16 cellular contexts compared by ENCODE assay signal in genomic region chr11:19918302-19919049, GRCh38.
A peak's percentile ranks its signal among the peaks of the same experiment; 100 is the strongest.
DNase-seq lines count a peak whose midpoint lies in the region; ATAC-seq and TF ChIP-seq lines count a peak whose summit lies in the region.
"Had no signal": no experiment of that assay in that cellular context is flagged by ENCODE, and none has a peak within 500 bp of the region (broad histone marks: within the 10 kb centered on the region; RNA-seq: fewer than 3 reads in every experiment).

No MANE protein-coding gene starts in this region.

- 92% methylated on average over 5 of the region's 5 CpGs for WGBS in transverse colon (ENCODE audit: low coverage in 1 of 2), 2 donors
- 93% methylated on average over 5 of the region's 5 CpGs for WGBS in hepatocyte (ENCODE audit: low lambda C conversion rate, missing lambda C conversion rate)

- no peaks in the 10 kb centered on the region for H3K9me3 ChIP-seq in PC-3 (ENCODE audit: low read length)
- H3K9me3 ChIP-seq in transverse colon, result no peaks in the 10 kb centered on the region
- H3K9me3 ChIP-seq in hepatocyte (ENCODE audit: low read depth), result no peaks in the 10 kb centered on the region

- no peak overlapping the region for H2AFZ ChIP-seq in PC-3 (ENCODE audit: low read length)
- H2AFZ ChIP-seq in hepatocyte, result no peak overlapping the region
- H2AFZ ChIP-seq: parathyroid adenoma had no signal

- H3K9me2 ChIP-seq in PC-3 (replicated peaks; ENCODE audit: low read length), result no peaks in the 10 kb centered on the region
- no peaks in the 10 kb centered on the region for H3K9me2 ChIP-seq in hepatocyte (replicated peaks; ENCODE audit: insufficient read depth)

- CTCF ChIA-PET in PC-3 (lab: Charles Lee) (interaction anchor here (0.7 to 1.2 kb wide), 2 partner anchors 70 to 210 kb away, joined by 3 to 5 read pairs; no protein-coding TSS in a partner anchor), MCF 10A (lab: Yijun Ruan, JAX) (interaction anchor here (0.6 to 4.5 kb wide), 21 partner anchors 8 to 453 kb away, joined by 3 to 64 read pairs (median 4); no protein-coding TSS in a partner anchor)

- BruUV-seq in PC-3 (replicated peaks; lab: Mats Ljungman, UMichigan) (no TSS peak), MCF 10A (replicated peaks; lab: Mats Ljungman, UMichigan) (no TSS peak)

- ATAC-seq in PC-3 (no peak), GM21576 (IDR thresholded peaks at IDR 0.05; ENCODE audit: unreplicated experiment) (no peak)

- no peaks in the 10 kb centered on the region for H3K27me3 ChIP-seq in PC-3 (ENCODE audit: low read length)
- no peaks in the 10 kb centered on the region for H3K27me3 ChIP-seq in transverse colon
- no peaks in the 10 kb centered on the region for H3K27me3 ChIP-seq in hepatocyte
- H3K27me3 ChIP-seq: cardiac muscle cell had no signal

- DNase-seq in PC-3 (peak; percentile 22), MCF 10A (ENCODE audit: unreplicated experiment) (peak; percentile 65), fibroblast of the aortic adventitia (ENCODE audit: low read depth) (peak; percentile 50), transverse colon (no peak), dermis blood vessel endothelial cell (no peak), hepatocyte (ENCODE audit: low spot score) (no peak)
- DNase-seq: naive B cell, NCI-H1092 treated with DMSO at 0.1 percent for 48 hours, NCI-H2107, NCI-H774 had no signal

- H3K4me3 ChIP-seq in PC-3 (ENCODE audit: low read length) (no peak overlapping the region), fibroblast of the aortic adventitia (ENCODE audit: low read depth, low read length) (no peak overlapping the region), transverse colon (no peak overlapping the region), hepatocyte (no peak overlapping the region)
- H3K4me3 ChIP-seq: cardiac muscle cell, skin epidermis had no signal

- H3F3A ChIP-seq in PC-3 (ENCODE audit: low read length, unreplicated experiment), result peaks cover 7% of the 10 kb centered on the region

- H3K4me1 ChIP-seq in PC-3 (ENCODE audit: insufficient read depth, low read length) (peaks cover 47% of the 10 kb centered on the region), transverse colon (no peaks in the 10 kb centered on the region), hepatocyte (ENCODE audit: insufficient read depth) (peaks cover 17% of the 10 kb centered on the region)
- H3K4me1 ChIP-seq: parathyroid adenoma had no signal

- peak overlapping the region; percentile 94 for H3K27ac Mint-ChIP-seq in MCF 10A (ENCODE audit: low read depth, unreplicated experiment)
- H3K27ac Mint-ChIP-seq: activated naive CD4-positive, alpha-beta T cell treated with anti-CD3 and anti-CD28 coated beads, Interleukin-2, amount 50 U/mL, for 24 hours; naive B cell had no signal

- POLR2A ChIA-PET in PC-3 (lab: Charles Lee; ENCODE audit: unreplicated experiment) (no interaction called here), MCF 10A (lab: Yijun Ruan, JAX) (interaction anchor here (0.6 to 1.5 kb wide), 9 partner anchors 10 to 433 kb away, joined by 3 to 8 read pairs (median 4); no protein-coding TSS in a partner anchor)

- TF ChIP-seq POLR2A in transverse colon (IDR thresholded peaks at IDR 0.05), result no peak

- no peaks in the 10 kb centered on the region for H3K27me3 Mint-ChIP-seq in MCF 10A (ENCODE audit: insufficient read depth, unreplicated experiment)

- TF ChIP-seq EP300 in transverse colon (IDR thresholded peaks at IDR 0.05; ENCODE audit: low read depth), result no peak

- peak overlapping the region; percentile 63 for H3K4me3 Mint-ChIP-seq in MCF 10A (ENCODE audit: unreplicated experiment)
- H3K4me3 Mint-ChIP-seq: activated naive CD4-positive, alpha-beta T cell treated with anti-CD3 and anti-CD28 coated beads, Interleukin-2, amount 50 U/mL, for 24 hours; naive B cell had no signal

- no peaks in the 10 kb centered on the region for H3K36me3 ChIP-seq in PC-3 (ENCODE audit: low read depth, low read length)
- H3K36me3 ChIP-seq in transverse colon, result no peaks in the 10 kb centered on the region
- H3K36me3 ChIP-seq in hepatocyte (replicated peaks; ENCODE audit: insufficient read depth, low read depth), result peaks cover 8% of the 10 kb centered on the region
- H3K36me3 ChIP-seq: cardiac muscle cell had no signal

- no peak for TF ChIP-seq CTCF in PC-3 (conservative IDR thresholded peaks at IDR 0.05; ENCODE audit: low read depth, low read length)
- no peak for TF ChIP-seq CTCF in MCF 10A (IDR thresholded peaks at IDR 0.05; ENCODE audit: unreplicated experiment)
- no peak for TF ChIP-seq CTCF in fibroblast of the aortic adventitia (IDR thresholded peaks at IDR 0.05; ENCODE audit: insufficient read depth, low read length)
- TF ChIP-seq CTCF in transverse colon (IDR thresholded peaks at IDR 0.05), result no peak
- TF ChIP-seq CTCF in hepatocyte (IDR thresholded peaks at IDR 0.05; ENCODE audit: poor library complexity), result no peak

- H3K27ac ChIP-seq in PC-3 (ENCODE audit: low read length) (peak overlapping the region; percentile 96), transverse colon (peak overlapping the region in 3 of 4 donors; percentile 21 to 60 (median 52)), hepatocyte (no peak overlapping the region)
- H3K27ac ChIP-seq: cardiac muscle cell, KMS-11, parathyroid adenoma had no signal

- peak overlapping the region; percentile 56 for H3K4me2 ChIP-seq in PC-3 (ENCODE audit: low read length)
- no peak overlapping the region for H3K4me2 ChIP-seq in hepatocyte
- H3K4me2 ChIP-seq: KMS-11 had no signal

- in situ Hi-C loops in transverse colon (cut with MboI; ENCODE audit: low pct_ligation_motif_present in 1 of 4, low pct_unique_long_range_greater_than_20kb in 1 of 4, low sequenced_read_pairs in 3 of 4), result no loop called here

- intact Hi-C loops in PC-3 (cut with micrococcal nuclease) (loop anchor here (1.0 kb wide), 1 partner anchor 33 kb away; no protein-coding TSS in a partner anchor), MCF 10A (cut with micrococcal nuclease) (no loop called here), transverse colon (cut with DNase I; ENCODE audit: low total_unique reads) (no loop called here)

- H3K79me2 ChIP-seq in PC-3 (ENCODE audit: low read length), result no peaks in the 10 kb centered on the region
- no peaks in the 10 kb centered on the region for H3K79me2 ChIP-seq in hepatocyte
- H3K79me2 ChIP-seq: parathyroid adenoma had no signal

- H3K9ac ChIP-seq in PC-3 (ENCODE audit: low read length), result peak overlapping the region; percentile 84
- H3K9ac ChIP-seq: KMS-11, parathyroid adenoma had no signal

- H4K20me1 ChIP-seq in PC-3 (ENCODE audit: low read length) (no peaks in the 10 kb centered on the region), hepatocyte (ENCODE audit: insufficient read depth, poor library complexity, severe bottlenecking) (no peaks in the 10 kb centered on the region)

- H3K36me3 Mint-ChIP-seq in MCF 10A (ENCODE audit: insufficient read depth, unreplicated experiment), result peaks cover under 1% of the 10 kb centered on the region
- H3K36me3 Mint-ChIP-seq: activated naive CD4-positive, alpha-beta T cell treated with anti-CD3 and anti-CD28 coated beads, Interleukin-2, amount 50 U/mL, for 24 hours had no signal

- H3K4me1 Mint-ChIP-seq in MCF 10A (ENCODE audit: insufficient read depth, unreplicated experiment), result peaks cover 32% of the 10 kb centered on the region
- H3K4me1 Mint-ChIP-seq: activated naive CD4-positive, alpha-beta T cell treated with anti-CD3 and anti-CD28 coated beads, Interleukin-2, amount 50 U/mL, for 24 hours; naive B cell had no signal

- no peaks in the 10 kb centered on the region for H3K9me3 Mint-ChIP-seq in MCF 10A (ENCODE audit: unreplicated experiment)
- H3K9me3 Mint-ChIP-seq: activated naive CD4-positive, alpha-beta T cell treated with anti-CD3 and anti-CD28 coated beads, Interleukin-2, amount 50 U/mL, for 24 hours; naive B cell had no signal

Comparison
In these comparisons a context has a peak if more than half of its experiments do, and no peak if none do; other contexts are left out.
1. DNase-seq: peak in PC-3 (single experiment), MCF 10A (single experiment) and fibroblast of the aortic adventitia (single experiment); none in transverse colon (single experiment), dermis blood vessel endothelial cell (single experiment) and hepatocyte (single experiment).